ENCODE assay signal across 7 cellular contexts in genomic region chr14:97120204-97121120, GRCh38.
A peak's percentile ranks its signal among the peaks of the same experiment; 100 is the strongest.
DNase-seq lines count a peak whose midpoint lies in the region; ATAC-seq lines count a peak whose summit lies in the region.

No MANE protein-coding gene starts in this region.

- ATAC-seq in HG02798 (IDR thresholded peaks at IDR 0.05; ENCODE audit: poor library complexity, unreplicated experiment) = peak; percentile 59
- ATAC-seq in stimulated activated naive B cell treated with anti-CD40 and anti-IgM and Interleukin-4, amounts not matched to agents 10 μg/mL and 1 μg/mL and 100 μg/mL, for 72 hours (replicated peaks) = peak; percentile 92 to 95

- H3K36me3 Mint-ChIP-seq in stimulated activated naive B cell treated with anti-CD40 and anti-IgM and Interleukin-4, amounts not matched to agents 10 μg/mL and 1 μg/mL and 100 μg/mL, for 72 hours = no peaks in the 10 kb centered on the region

- peaks cover 14 to 22% of the 10 kb centered on the region in 2 donors for H3K27me3 Mint-ChIP-seq in stimulated activated naive B cell treated with anti-CD40 and anti-IgM and Interleukin-4, amounts not matched to agents 10 μg/mL and 1 μg/mL and 100 μg/mL, for 72 hours

- DNase-seq in activated CD4-positive, alpha-beta T cell treated with anti-CD3 and anti-CD28 coated beads for 24 hours (ENCODE audit: low read depth in 2 of 2) = peak; percentile 25 to 30
- DNase-seq in central memory CD4-positive, alpha-beta T cell = peak; percentile 56
- peak; percentile 35 for DNase-seq in stimulated activated naive B cell treated with anti-CD40 and anti-IgM and Interleukin-4, amounts not matched to agents 10 μg/mL and 1 μg/mL and 100 μg/mL, for 72 hours
- DNase-seq in AG20443 (ENCODE audit: low spot score) (no peak), HT-29 (ENCODE audit: low spot score) (no peak), nucleus accumbens (lab: John Stamatoyannopoulos, UW) (no peak)

- H3K4me1 Mint-ChIP-seq in stimulated activated naive B cell treated with anti-CD40 and anti-IgM and Interleukin-4, amounts not matched to agents 10 μg/mL and 1 μg/mL and 100 μg/mL, for 72 hours = peaks cover 8 to 21% of the 10 kb centered on the region in 2 donors

- peak overlapping the region; percentile 70 for H3K27ac Mint-ChIP-seq in stimulated activated naive B cell treated with anti-CD40 and anti-IgM and Interleukin-4, amounts not matched to agents 10 μg/mL and 1 μg/mL and 100 μg/mL, for 72 hours

- H3K9me3 Mint-ChIP-seq in stimulated activated naive B cell treated with anti-CD40 and anti-IgM and Interleukin-4, amounts not matched to agents 10 μg/mL and 1 μg/mL and 100 μg/mL, for 72 hours = no peaks in the 10 kb centered on the region

- peak overlapping the region in 1 of 2 donors; percentile 41 for H3K4me3 Mint-ChIP-seq in stimulated activated naive B cell treated with anti-CD40 and anti-IgM and Interleukin-4, amounts not matched to agents 10 μg/mL and 1 μg/mL and 100 μg/mL, for 72 hours

Comparison
In these comparisons a context has a peak if more than half of its experiments do, and no peak if none do; other contexts are left out.
1. DNase-seq: peak in activated CD4-positive, alpha-beta T cell treated with anti-CD3 and anti-CD28 coated beads for 24 hours (2 of 2), central memory CD4-positive, alpha-beta T cell (single experiment) and stimulated activated naive B cell treated with anti-CD40 and anti-IgM and Interleukin-4, amounts not matched to agents 10 μg/mL and 1 μg/mL and 100 μg/mL, for 72 hours (single experiment); none in AG20443 (single experiment), HT-29 (single experiment) and nucleus accumbens (0 of 56).